Comparison of ENCODE assay signal across 12 cellular contexts in genomic region chr9:20209421-20210340, GRCh38.
DNase-seq lines count a peak whose midpoint lies in the region; ATAC-seq and TF ChIP-seq lines count a peak whose summit lies in the region.
"Had no signal": no experiment of that assay in that cellular context is flagged by ENCODE, and none has a peak within 500 bp of the region (broad histone marks: within the 10 kb centered on the region; RNA-seq: fewer than 3 reads in every experiment).

No MANE protein-coding gene starts in this region.

- H3K9me3 Mint-ChIP-seq in stimulated activated effector memory CD8-positive, alpha-beta T cell treated with anti-CD3 and anti-CD28 coated beads, Interleukin-12 subunit alpha, Interleukin-12 subunit beta, amount 100 ng/mL, for 72 hours: no peaks in the 10 kb centered on the region

- intact Hi-C loops in uterus (cut with DNase I; ENCODE audit: low total_unique reads): no loop called here
- intact Hi-C loops in cardiac septum (cut with DNase I): no loop called here

- H3K36me3 ChIP-seq in esophagus (ENCODE audit: control insufficient read depth in 2 of 2, insufficient read depth in 2 of 2, low read length in 1 of 2) (no peaks in the 10 kb centered on the region), uterus (no peaks in the 10 kb centered on the region)

- H3K27ac ChIP-seq in esophagus (ENCODE audit: low read depth in 2 of 2, low read length in 1 of 2): peak overlapping the region; percentile 62 to 67
- no peak overlapping the region for H3K27ac ChIP-seq in uterus
- H3K27ac ChIP-seq: coronary artery, hepatocyte had no signal

- H3K36me3 Mint-ChIP-seq in stimulated activated effector memory CD8-positive, alpha-beta T cell treated with anti-CD3 and anti-CD28 coated beads, Interleukin-12 subunit alpha, Interleukin-12 subunit beta, amount 100 ng/mL, for 72 hours: peaks cover 7% of the 10 kb centered on the region

- no peak overlapping the region for H3K4me3 ChIP-seq in Jurkat, Clone E6-1 (ENCODE audit: low read length)
- H3K4me3 ChIP-seq in esophagus (ENCODE audit: low read depth in 1 of 2, low read length in 2 of 2) (no peak overlapping the region), uterus (no peak overlapping the region)
- H3K4me3 ChIP-seq: coronary artery, hepatocyte, mucosa of descending colon had no signal

- DNase-seq in Jurkat, Clone E6-1 (ENCODE audit: low read depth, low spot score): peak; percentile 83
- DNase-seq in activated CD8-positive, alpha-beta memory T cell treated with anti-CD3 and anti-CD28 coated beads, Interleukin-2, amount 50 U/mL, for 1 hour (ENCODE audit: extremely low read depth): peak; percentile 43
- peak; percentile 22 to 84 for DNase-seq in stimulated activated effector memory CD8-positive, alpha-beta T cell treated with anti-CD3 and anti-CD28 coated beads, Interleukin-12 subunit alpha, Interleukin-12 subunit beta, amount 100 ng/mL, for 72 hours (ENCODE audit: low spot score in 2 of 2)
- no peak for DNase-seq in uterus
- no peak for DNase-seq in NCI-H2107 (lab: John Stamatoyannopoulos, UW)
- DNase-seq in cardiac septum (ENCODE audit: low spot score): no peak
- DNase-seq: DMS79 treated with DMSO at 0.1 percent for 48 hours, Kasumi-1, mucosa of descending colon had no signal

- TF ChIP-seq POLR2A in uterus (IDR thresholded peaks at IDR 0.05): no peak

- 70 to 74% methylated on average over 7 of the region's 7 CpGs for WGBS in esophagus, 2 donors

- H3K27me3 ChIP-seq in esophagus (ENCODE audit: control insufficient read depth in 1 of 2, insufficient read depth in 2 of 2, low read length in 2 of 2): no peaks in the 10 kb centered on the region
- H3K27me3 ChIP-seq in uterus: peaks cover 0 to 6% of the 10 kb centered on the region in 2 donors
- H3K27me3 ChIP-seq: hepatocyte had no signal

- H3K9me3 ChIP-seq in esophagus (ENCODE audit: control insufficient read depth in 2 of 2, insufficient read depth in 1 of 2, low read depth in 1 of 2, low read length in 1 of 2): no peaks in the 10 kb centered on the region
- H3K9me3 ChIP-seq in uterus: no peaks in the 10 kb centered on the region
- H3K9me3 ChIP-seq: mucosa of descending colon had no signal

- ATAC-seq in stimulated activated effector memory CD8-positive, alpha-beta T cell treated with anti-CD3 and anti-CD28 coated beads, Interleukin-12 subunit alpha, Interleukin-12 subunit beta, amount 100 ng/mL, for 72 hours: peak; percentile 89
- ATAC-seq: mucosa of descending colon had no signal

- TF ChIP-seq CTCF in uterus (IDR thresholded peaks at IDR 0.05): no peak

- H3K4me3 Mint-ChIP-seq in stimulated activated effector memory CD8-positive, alpha-beta T cell treated with anti-CD3 and anti-CD28 coated beads, Interleukin-12 subunit alpha, Interleukin-12 subunit beta, amount 100 ng/mL, for 72 hours: peak overlapping the region; percentile 18

- peaks cover 29% of the 10 kb centered on the region for H3K4me1 Mint-ChIP-seq in stimulated activated effector memory CD8-positive, alpha-beta T cell treated with anti-CD3 and anti-CD28 coated beads, Interleukin-12 subunit alpha, Interleukin-12 subunit beta, amount 100 ng/mL, for 72 hours

- H3K27ac Mint-ChIP-seq in stimulated activated effector memory CD8-positive, alpha-beta T cell treated with anti-CD3 and anti-CD28 coated beads, Interleukin-12 subunit alpha, Interleukin-12 subunit beta, amount 100 ng/mL, for 72 hours: peak overlapping the region; percentile 82

- H3K4me1 ChIP-seq in esophagus (ENCODE audit: control insufficient read depth in 2 of 2, insufficient read depth in 2 of 2, low read length in 1 of 2) (no peaks in the 10 kb centered on the region), uterus (no peaks in the 10 kb centered on the region)

Comparison
In these comparisons a context has a peak if more than half of its experiments do, and no peak if none do; other contexts are left out.
1. DNase-seq: peak in Jurkat, Clone E6-1 (single experiment), activated CD8-positive, alpha-beta memory T cell treated with anti-CD3 and anti-CD28 coated beads, Interleukin-2, amount 50 U/mL, for 1 hour (single experiment) and stimulated activated effector memory CD8-positive, alpha-beta T cell treated with anti-CD3 and anti-CD28 coated beads, Interleukin-12 subunit alpha, Interleukin-12 subunit beta, amount 100 ng/mL, for 72 hours (2 of 2); none in uterus (0 of 2), NCI-H2107 (single experiment) and cardiac septum (single experiment).
2. H3K27ac ChIP-seq: peak in esophagus (2 of 2); none in uterus (0 of 2).